Comparison of ENCODE assay signal across 13 cellular contexts in genomic region chr2:38835990-38836389, GRCh38. TPM values are rescaled to one million over a fixed set of nuclear protein-coding genes. Genes with fewer than 3 reads are reported as not detected.
A peak's percentile ranks its signal among the peaks of the same experiment; 100 is the strongest.
DNase-seq lines count a peak whose midpoint lies in the region; ATAC-seq and TF ChIP-seq lines count a peak whose summit lies in the region.
"Had no signal": no experiment of that assay in that cellular context is flagged by ENCODE, and none has a peak within 500 bp of the region (broad histone marks: within the 10 kb centered on the region; RNA-seq: fewer than 3 reads in every experiment).

No MANE protein-coding gene starts in this region.

- DNase-seq in left cardiac atrium (no peak), NCI-H526 treated with DMSO at 0.1 percent for 48 hours (lab: John Stamatoyannopoulos, UW) (no peak), uterus (no peak)
- DNase-seq in effector CD8-positive, alpha-beta T cell (lab: John Stamatoyannopoulos, UW), result no peak
- DNase-seq in activated CD8-positive, alpha-beta memory T cell treated with anti-CD3 and anti-CD28 coated beads for 24 hours, result no peak
- DNase-seq: DND-41; NK-92 treated with Interleukin-12 subunit alpha and Interleukin-12 subunit beta, amount 100 ng/mL, for 24 hours; ovary; stimulated activated CD8-positive, alpha-beta memory T cell treated with anti-CD3 and anti-CD28 coated beads, Interleukin-4, amount 100 ng/mL, for 48 hours had no signal

- no peaks in the 10 kb centered on the region for H3K4me1 ChIP-seq in uterus

- no peaks in the 10 kb centered on the region for H3K27me3 ChIP-seq in uterus
- H3K27me3 ChIP-seq: ovary had no signal

- intact Hi-C loops in left cardiac atrium (cut with DNase I), result no loop called here
- intact Hi-C loops in uterus (cut with DNase I; ENCODE audit: low total_unique reads), result no loop called here

- TF ChIP-seq CTCF in uterus (IDR thresholded peaks at IDR 0.05), result no peak

- peak; percentile 94 for ATAC-seq in GM18505 (IDR thresholded peaks at IDR 0.05; ENCODE audit: unreplicated experiment)
- peak; percentile 94 for ATAC-seq in GM21447 (IDR thresholded peaks at IDR 0.05; ENCODE audit: unreplicated experiment)
- peak; percentile 84 for ATAC-seq in HG03175 (IDR thresholded peaks at IDR 0.05; ENCODE audit: unreplicated experiment)
- ATAC-seq in left cardiac atrium, result peak; percentile 55 to 79

- H3K4me3 ChIP-seq in uterus, result no peak overlapping the region
- H3K4me3 ChIP-seq: ovary had no signal

- TF ChIP-seq POLR2A in GM18505 (IDR thresholded peaks at IDR 0.05; ENCODE audit: borderline replicate concordance, extremely low read depth, insufficient read depth, insufficient read length) (no peak), uterus (IDR thresholded peaks at IDR 0.05) (no peak)

- no peak overlapping the region for H3K27ac ChIP-seq in uterus
- H3K27ac ChIP-seq: ovary had no signal

- no peaks in the 10 kb centered on the region for H3K36me3 ChIP-seq in uterus
- H3K36me3 ChIP-seq: ovary had no signal

- no peaks in the 10 kb centered on the region for H3K9me3 ChIP-seq in uterus
- H3K9me3 ChIP-seq: ovary had no signal

RNA-seq across cellular contexts. Expression of gene DHX57, which starts 39.7 kb away (rescaled TPM):
- total RNA-seq in left cardiac atrium, result 1 to 10 TPM; 6.7 to 9.2 TPM
- total RNA-seq in uterus, result 10 to 100 TPM in 3 of 4 donors, 1 to 10 TPM in 1; 5.3 to 31.2 (median 18.6) TPM

RNA-seq across cellular contexts. Expression of gene MORN2, which starts 39.8 kb away (rescaled TPM):
- total RNA-seq in left cardiac atrium (10 to 100 TPM; 12.8 to 14.3 TPM), uterus (10 to 100 TPM in 2 of 4 donors, 1 to 10 TPM in 2; 2.0 to 16.3 (median 10.6) TPM)

RNA-seq across cellular contexts. Expression of gene ARHGEF33, which starts 53.7 kb away (rescaled TPM):
- under 1 TPM; 0.44 to 0.73 TPM for total RNA-seq in left cardiac atrium
- 1 to 10 TPM in 3 of 4 donors, under 1 TPM in 1; 0.88 to 5.9 (median 2.2) TPM for total RNA-seq in uterus
- total RNA-seq: HT1080 had no signal

RNA-seq across cellular contexts. Expression of gene GEMIN6, which starts 58.0 kb away (rescaled TPM):
- total RNA-seq in left cardiac atrium (1 to 10 TPM; 7.3 to 8.4 TPM), uterus (10 to 100 TPM in 1 of 4 donors, 1 to 10 TPM in 3; 1.8 to 11.9 (median 5.4) TPM)
